Comparison of ENCODE assay signal across 28 cellular contexts in the genomic region with DNA sequence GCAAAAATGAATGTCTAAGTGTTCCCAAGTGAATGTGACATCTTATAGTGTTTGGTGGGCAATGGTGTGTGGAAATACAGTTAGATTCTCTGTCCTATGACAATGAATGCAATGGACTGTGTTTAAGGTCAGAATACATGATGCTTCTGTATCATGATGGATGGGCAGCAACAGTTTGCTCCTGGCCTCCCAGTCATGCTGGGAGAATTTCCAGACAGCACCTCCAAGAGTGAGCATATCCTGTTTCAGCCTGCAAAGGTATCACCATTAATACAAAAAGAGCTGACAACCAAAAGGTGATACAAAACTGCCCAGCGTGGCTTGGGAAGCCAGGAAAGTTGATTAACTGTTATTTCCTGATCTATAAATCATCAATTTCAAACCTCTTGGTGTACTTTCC.
"Had no signal": no experiment of that assay in that cellular context is flagged by ENCODE, and none has a peak within 500 bp of the region (broad histone marks: within the 10 kb centered on the region; RNA-seq: fewer than 3 reads in every experiment).

No MANE protein-coding gene starts in this region.

- H3K4me1 ChIP-seq: neural progenitor cell, right lobe of liver, sigmoid colon, stomach, uterus had no signal

- H3K9me3 ChIP-seq: ovary, psoas muscle, right lobe of liver, sigmoid colon, thoracic aorta, thyroid gland, upper lobe of left lung, uterus had no signal

- H3K9ac ChIP-seq: neural progenitor cell, parathyroid adenoma had no signal

- H3K79me2 ChIP-seq: parathyroid adenoma had no signal

- ATAC-seq: naive thymus-derived CD8-positive, alpha-beta T cell; natural killer cell treated with Interleukin-12 subunit alpha and Interleukin-12 subunit beta and Interleukin-15 and Interleukin-18, amount 100 ng/mL, for 72 hours; psoas muscle; right cardiac atrium; right lobe of liver; stimulated activated effector memory CD8-positive, alpha-beta T cell treated with anti-CD3 and anti-CD28 coated beads, Interleukin-12 subunit alpha, Interleukin-12 subunit beta, amount 100 ng/mL, for 72 hours; stimulated activated naive B cell treated with anti-CD40 and anti-IgM and Interleukin-4, amounts not matched to agents 10 μg/mL and 1 μg/mL and 100 μg/mL, for 72 hours had no signal

- H3K27ac Mint-ChIP-seq: naive thymus-derived CD8-positive, alpha-beta T cell; natural killer cell treated with Interleukin-12 subunit alpha and Interleukin-12 subunit beta and Interleukin-15 and Interleukin-18, amount 100 ng/mL, for 72 hours; neural progenitor cell; progenitor cell of endocrine pancreas; stimulated activated effector memory CD8-positive, alpha-beta T cell treated with anti-CD3 and anti-CD28 coated beads, Interleukin-12 subunit alpha, Interleukin-12 subunit beta, amount 100 ng/mL, for 72 hours; stimulated activated naive B cell treated with anti-CD40 and anti-IgM and Interleukin-4, amounts not matched to agents 10 μg/mL and 1 μg/mL and 100 μg/mL, for 72 hours; stimulated activated naive CD8-positive, alpha-beta T cell treated with anti-CD3 and anti-CD28 coated beads, Interleukin-15, Interleukin-2, amounts not matched to agents 100 ng/mL and 50 ng/mL, for 24 hours had no signal

- DNase-seq: naive thymus-derived CD8-positive, alpha-beta T cell; occipital lobe; ovary; posterior cingulate gyrus; psoas muscle; right cardiac atrium; right lobe of liver; sigmoid colon; small intestine; stimulated activated CD4-positive, alpha-beta T cell treated with anti-CD3 and anti-CD28 coated beads, Interleukin-15, amount 100 ng/mL, for 24 hours; stimulated activated CD4-positive, alpha-beta T cell treated with anti-CD3 and anti-CD28 coated beads, Interleukin-2, amount 100 ng/mL, for 24 hours; stimulated activated CD4-positive, alpha-beta T cell treated with anti-CD3 and anti-CD28 coated beads, Interleukin-2, amount 100 ng/mL, for 48 hours; stimulated activated CD4-positive, alpha-beta T cell treated with anti-CD3 and anti-CD28 coated beads, Interleukin-4, amount 100 ng/mL, for 24 hours; stimulated activated naive B cell treated with anti-CD40 and anti-IgM and Interleukin-4, amounts not matched to agents 10 μg/mL and 1 μg/mL and 100 μg/mL, for 72 hours; stimulated activated naive CD4-positive, alpha-beta T cell treated with Interleukin-2 at 50 U/mL for 16 hours; stomach; thyroid gland; trophoblast cell; upper lobe of left lung; uterus had no signal

- H3K4me1 Mint-ChIP-seq: naive thymus-derived CD8-positive, alpha-beta T cell; stimulated activated effector memory CD8-positive, alpha-beta T cell treated with anti-CD3 and anti-CD28 coated beads, Interleukin-12 subunit alpha, Interleukin-12 subunit beta, amount 100 ng/mL, for 72 hours; stimulated activated naive B cell treated with anti-CD40 and anti-IgM and Interleukin-4, amounts not matched to agents 10 μg/mL and 1 μg/mL and 100 μg/mL, for 72 hours had no signal

- H3K4me3 Mint-ChIP-seq: naive thymus-derived CD8-positive, alpha-beta T cell; natural killer cell treated with Interleukin-12 subunit alpha and Interleukin-12 subunit beta and Interleukin-15 and Interleukin-18, amount 100 ng/mL, for 72 hours; neural progenitor cell; stimulated activated effector memory CD8-positive, alpha-beta T cell treated with anti-CD3 and anti-CD28 coated beads, Interleukin-12 subunit alpha, Interleukin-12 subunit beta, amount 100 ng/mL, for 72 hours; stimulated activated naive B cell treated with anti-CD40 and anti-IgM and Interleukin-4, amounts not matched to agents 10 μg/mL and 1 μg/mL and 100 μg/mL, for 72 hours; stimulated activated naive CD8-positive, alpha-beta T cell treated with anti-CD3 and anti-CD28 coated beads, Interleukin-15, Interleukin-2, amounts not matched to agents 100 ng/mL and 50 ng/mL, for 24 hours had no signal

- H3K27ac ChIP-seq: neural progenitor cell, ovary, parathyroid adenoma, psoas muscle, right lobe of liver, sigmoid colon, stomach, thoracic aorta, thyroid gland, tibial nerve, upper lobe of left lung, uterus had no signal

- H3K4me3 ChIP-seq: neural progenitor cell, ovary, psoas muscle, right lobe of liver, sigmoid colon, stomach, thoracic aorta, thyroid gland, tibial nerve, upper lobe of left lung, uterus had no signal

- H3K36me3 Mint-ChIP-seq: naive thymus-derived CD8-positive, alpha-beta T cell; natural killer cell treated with Interleukin-12 subunit alpha and Interleukin-12 subunit beta and Interleukin-15 and Interleukin-18, amount 100 ng/mL, for 72 hours; neural progenitor cell; stimulated activated effector memory CD8-positive, alpha-beta T cell treated with anti-CD3 and anti-CD28 coated beads, Interleukin-12 subunit alpha, Interleukin-12 subunit beta, amount 100 ng/mL, for 72 hours; stimulated activated naive B cell treated with anti-CD40 and anti-IgM and Interleukin-4, amounts not matched to agents 10 μg/mL and 1 μg/mL and 100 μg/mL, for 72 hours had no signal

- FAIRE-seq: small intestine had no signal

- H3K27me3 Mint-ChIP-seq: naive thymus-derived CD8-positive, alpha-beta T cell; natural killer cell treated with Interleukin-12 subunit alpha and Interleukin-12 subunit beta and Interleukin-15 and Interleukin-18, amount 100 ng/mL, for 72 hours; progenitor cell of endocrine pancreas; stimulated activated naive B cell treated with anti-CD40 and anti-IgM and Interleukin-4, amounts not matched to agents 10 μg/mL and 1 μg/mL and 100 μg/mL, for 72 hours; stimulated activated naive CD8-positive, alpha-beta T cell treated with anti-CD3 and anti-CD28 coated beads, Interleukin-15, Interleukin-2, amounts not matched to agents 100 ng/mL and 50 ng/mL, for 24 hours had no signal

- H3K36me3 ChIP-seq: neural progenitor cell, ovary, right lobe of liver, sigmoid colon, stomach, thoracic aorta, thyroid gland, tibial nerve, upper lobe of left lung, uterus had no signal

- H3K27me3 ChIP-seq: neural progenitor cell, ovary, right lobe of liver, sigmoid colon, stomach, thyroid gland, tibial nerve, upper lobe of left lung, uterus had no signal

- H2AFZ ChIP-seq: neural progenitor cell, parathyroid adenoma had no signal

- H3K4me2 ChIP-seq: neural progenitor cell had no signal
